Comparison of ENCODE assay signal across 9 cellular contexts in genomic region chrX:274904-275475, GRCh38. TPM values are rescaled to one million over a fixed set of nuclear protein-coding genes. Genes with fewer than 3 reads are reported as not detected.
DNase-seq lines count a peak whose midpoint lies in the region; ATAC-seq, FAIRE-seq and TF ChIP-seq lines count a peak whose summit lies in the region.
"Had no signal": no experiment of that assay in that cellular context is flagged by ENCODE, and none has a peak within 500 bp of the region (broad histone marks: within the 10 kb centered on the region; RNA-seq: fewer than 3 reads in every experiment).

No MANE protein-coding gene starts in this region.

- H3K4me1 ChIP-seq in HUES6 (ENCODE audit: control insufficient read depth, insufficient read depth, low read length) (peaks cover 13% of the 10 kb centered on the region), kidney (ENCODE audit: control insufficient read depth in 1 of 2, insufficient read depth in 1 of 2, low read depth in 1 of 2, low read length in 2 of 2) (peaks cover 0 to 2% of the 10 kb centered on the region in 2 donors), SK-N-SH (ENCODE audit: control insufficient read depth in 1 of 2, insufficient read depth in 2 of 2, low read depth in 1 of 2, low read length in 1 of 2) (peaks cover 0 to 9% of the 10 kb centered on the region in 2 experiments; a peak in 1 of 4 replicates)

- peaks cover 9% of the 10 kb centered on the region for H3K36me3 Mint-ChIP-seq in brain
- H3K36me3 Mint-ChIP-seq in stimulated activated effector memory CD8-positive, alpha-beta T cell treated with anti-CD3 and anti-CD28 coated beads, Interleukin-12 subunit alpha, Interleukin-12 subunit beta, amount 100 ng/mL, for 72 hours: no peaks in the 10 kb centered on the region

- intact Hi-C loops in kidney (cut with DNase I): no loop called here

- no peaks in the 10 kb centered on the region for H3K79me2 ChIP-seq in SK-N-SH (ENCODE audit: insufficient read depth)

- no peak for TF ChIP-seq RAD21 in SK-N-SH (IDR thresholded peaks at IDR 0.05; ENCODE audit: low read length)

- H3F3A ChIP-seq in SK-N-SH (replicated peaks; ENCODE audit: insufficient read depth): peaks cover 6% of the 10 kb centered on the region

- H3K4me3 ChIP-seq in HUES6 (ENCODE audit: low read depth, low read length) (peak overlapping the region; percentile 77), kidney (ENCODE audit: low read length in 2 of 2) (no peak overlapping the region), SK-N-SH (ENCODE audit: low read depth in 2 of 2, low read length in 1 of 2) (no peak overlapping the region)

- H3K9ac ChIP-seq in HUES6 (ENCODE audit: low read length) (peak overlapping the region; percentile 47), kidney (ENCODE audit: low read length in 2 of 2) (no peak overlapping the region), SK-N-SH (no peak overlapping the region)

- H3K27me3 ChIP-seq in HUES6 (ENCODE audit: control insufficient read depth, insufficient read depth, low read length) (peaks cover 3% of the 10 kb centered on the region; the same call in 1 of the 2 replicates), SK-N-SH (ENCODE audit: insufficient read depth) (no peaks in the 10 kb centered on the region)

- DNase-seq in kidney (peak; percentile 74), SK-N-SH (no peak)
- no peak for DNase-seq in stimulated activated effector memory CD8-positive, alpha-beta T cell treated with anti-CD3 and anti-CD28 coated beads, Interleukin-12 subunit alpha, Interleukin-12 subunit beta, amount 100 ng/mL, for 72 hours (ENCODE audit: low spot score in 2 of 2)

- H3K4me1 Mint-ChIP-seq in brain: peaks cover 17% of the 10 kb centered on the region
- peaks cover 6% of the 10 kb centered on the region for H3K4me1 Mint-ChIP-seq in stimulated activated effector memory CD8-positive, alpha-beta T cell treated with anti-CD3 and anti-CD28 coated beads, Interleukin-12 subunit alpha, Interleukin-12 subunit beta, amount 100 ng/mL, for 72 hours

- no peak for TF ChIP-seq EP300 in SK-N-SH (IDR thresholded peaks at IDR 0.05; ENCODE audit: borderline replicate concordance in 1 of 2, low read depth in 1 of 2, low read length in 1 of 2)

- peak overlapping the region; percentile 20; the same call in 1 of the 2 replicates for H3K27ac ChIP-seq in HUES6 (ENCODE audit: low read depth, low read length)
- peak overlapping the region in 1 of 2 donors; percentile 37 for H3K27ac ChIP-seq in kidney (ENCODE audit: low read depth in 2 of 2, low read length in 2 of 2)
- H3K27ac ChIP-seq in SK-N-SH (ENCODE audit: low read depth in 2 of 2, low read length in 1 of 2): no peak overlapping the region
- H3K27ac ChIP-seq: RWPE1 had no signal

- WGBS in SK-N-SH (ENCODE audit: low lambda C conversion rate): 85% methylated on average over 12 of the region's 16 CpGs

- H3K27me3 Mint-ChIP-seq in brain: peaks cover 17% of the 10 kb centered on the region

- CTCF ChIA-PET in SK-N-SH (lab: Yijun Ruan, JAX): no interaction called here

- 0 out of 2 replicates have a peak, but pooled peaks cover 3% of the 10 kb centered on the region for H3K36me3 ChIP-seq in HUES6 (ENCODE audit: control insufficient read depth, insufficient read depth, low read length)
- H3K36me3 ChIP-seq in kidney (ENCODE audit: control insufficient read depth in 1 of 2, insufficient read depth in 2 of 2, low read length in 2 of 2): no peaks in the 10 kb centered on the region
- no peaks in the 10 kb centered on the region for H3K36me3 ChIP-seq in SK-N-SH (replicated peaks in 1 of 2; ENCODE audit: control insufficient read depth in 1 of 2, insufficient read depth in 2 of 2, low read length in 1 of 2)

- no peak overlapping the region for H2AFZ ChIP-seq in SK-N-SH (ENCODE audit: low read depth)

- no peaks in the 10 kb centered on the region for H3K9me2 ChIP-seq in SK-N-SH

- ATAC-seq in stimulated activated effector memory CD8-positive, alpha-beta T cell treated with anti-CD3 and anti-CD28 coated beads, Interleukin-12 subunit alpha, Interleukin-12 subunit beta, amount 100 ng/mL, for 72 hours: no peak
- ATAC-seq in GM21447 (IDR thresholded peaks at IDR 0.05; ENCODE audit: unreplicated experiment) (no peak), GM18502 (IDR thresholded peaks at IDR 0.05; ENCODE audit: poor library complexity, unreplicated experiment) (no peak)

- peak overlapping the region in 3 of 5 experiments; percentile 67 to 75 (median 73) for H3K27ac Mint-ChIP-seq in brain
- no peak overlapping the region for H3K27ac Mint-ChIP-seq in stimulated activated effector memory CD8-positive, alpha-beta T cell treated with anti-CD3 and anti-CD28 coated beads, Interleukin-12 subunit alpha, Interleukin-12 subunit beta, amount 100 ng/mL, for 72 hours
- H3K27ac Mint-ChIP-seq: activated T-helper 2 cell treated with anti-CD3 and anti-CD28 coated beads, Interferon-gamma antibody, Interleukin-2, Interleukin-4, amounts not matched to agents 10 μg/mL and 5 μg/mL and 100 μg/mL, durations not matched to agents 14 hours and 24 hours and 36 hours had no signal

- TF ChIP-seq CTCF in brain (conservative IDR thresholded peaks at IDR 0.05) (no peak), kidney (IDR thresholded peaks at IDR 0.05; ENCODE audit: borderline replicate concordance, extremely low read depth, insufficient read depth) (no peak), SK-N-SH (IDR thresholded peaks at IDR 0.05) (no peak)

- H3K9me3 ChIP-seq in HUES6 (ENCODE audit: control insufficient read depth, insufficient read depth, low read depth, low read length) (no peaks in the 10 kb centered on the region), kidney (ENCODE audit: control insufficient read depth in 1 of 2, low read length in 2 of 2) (no peaks in the 10 kb centered on the region), SK-N-SH (no peaks in the 10 kb centered on the region)

- peaks cover 0 to 4% (median 0%) of the 10 kb centered on the region in 5 experiments for H3K9me3 Mint-ChIP-seq in brain
- no peaks in the 10 kb centered on the region for H3K9me3 Mint-ChIP-seq in stimulated activated effector memory CD8-positive, alpha-beta T cell treated with anti-CD3 and anti-CD28 coated beads, Interleukin-12 subunit alpha, Interleukin-12 subunit beta, amount 100 ng/mL, for 72 hours
- H3K9me3 Mint-ChIP-seq: activated T-helper 2 cell treated with anti-CD3 and anti-CD28 coated beads, Interferon-gamma antibody, Interleukin-2, Interleukin-4, amounts not matched to agents 10 μg/mL and 5 μg/mL and 100 μg/mL, durations not matched to agents 14 hours and 24 hours and 36 hours had no signal

- POLR2A ChIA-PET in SK-N-SH (lab: Yijun Ruan, JAX): no interaction called here

- peak overlapping the region in 3 of 5 experiments; percentile 50 to 64 (median 62) for H3K4me3 Mint-ChIP-seq in brain
- H3K4me3 Mint-ChIP-seq in stimulated activated effector memory CD8-positive, alpha-beta T cell treated with anti-CD3 and anti-CD28 coated beads, Interleukin-12 subunit alpha, Interleukin-12 subunit beta, amount 100 ng/mL, for 72 hours: peak overlapping the region; percentile 77

- no peak overlapping the region for H3K4me2 ChIP-seq in SK-N-SH

- no peaks in the 10 kb centered on the region for H4K20me1 ChIP-seq in SK-N-SH (ENCODE audit: insufficient read depth)

- FAIRE-seq in kidney (lab: Jason Lieb, UNC): no peak

TF ChIP-seq in SK-N-SH, 30 proteins besides CTCF, POLR2A, EP300 and RAD21 (continues in another document):
- TF ChIP-seq TCF12 (IDR thresholded peaks at IDR 0.05) (no peak), GABPA (IDR thresholded peaks at IDR 0.05; ENCODE audit: low read depth) (no peak), REST (IDR thresholded peaks at IDR 0.05; ENCODE audit: low read depth, low read length) (no peak), MAX (IDR thresholded peaks at IDR 0.05; ENCODE audit: low read depth) (no peak), ELF1 (IDR thresholded peaks at IDR 0.05) (no peak), FOSL2 (IDR thresholded peaks at IDR 0.05; ENCODE audit: borderline replicate concordance, low read depth) (no peak), FOXJ3 (CRISPR knock-in tag; IDR thresholded peaks at IDR 0.05) (no peak)

RNA-seq across cellular contexts. Expression of gene PLCXD1, which starts 6.2 kb away (rescaled TPM):
- 9.3 TPM for polyA plus RNA-seq in brain (ENCODE audit: insufficient read depth, low read depth, low replicate concordance)
- total RNA-seq in kidney: 11.0 TPM
- polyA plus RNA-seq in kidney (ENCODE audit: insufficient read depth, low read depth, low replicate concordance): 4.9 TPM
- 14.8 and 15.1 TPM in 2 replicates for polyA plus RNA-seq in SK-N-SH (2012; rRNA removed)
- 5.5 and 10.5 TPM in 2 replicates for polyA plus RNA-seq in SK-N-SH (2012; cell fraction: cytosol; rRNA removed)
- polyA plus RNA-seq in SK-N-SH (2012; cell fraction: nucleus; rRNA removed): 56.7 and 65.6 TPM in 2 replicates

RNA-seq across cellular contexts. Expression of gene GTPBP6, which starts 43.6 kb away (rescaled TPM):
- polyA plus RNA-seq in brain (ENCODE audit: insufficient read depth, low read depth, low replicate concordance) (33.5 TPM), kidney (ENCODE audit: insufficient read depth, low read depth, low replicate concordance) (61.9 TPM), SK-N-SH (2012; rRNA removed) (39.8 and 47.3 TPM in 2 replicates)
- total RNA-seq in kidney: 50.1 TPM
- polyA plus RNA-seq in SK-N-SH (2012; cell fraction: cytosol; rRNA removed): 19.6 and 31.2 TPM in 2 replicates
- 39.2 and 49.4 TPM in 2 replicates for polyA plus RNA-seq in SK-N-SH (2012; cell fraction: nucleus; rRNA removed)
